ENCODE assay signal across 28 cellular contexts in the genomic region with DNA sequence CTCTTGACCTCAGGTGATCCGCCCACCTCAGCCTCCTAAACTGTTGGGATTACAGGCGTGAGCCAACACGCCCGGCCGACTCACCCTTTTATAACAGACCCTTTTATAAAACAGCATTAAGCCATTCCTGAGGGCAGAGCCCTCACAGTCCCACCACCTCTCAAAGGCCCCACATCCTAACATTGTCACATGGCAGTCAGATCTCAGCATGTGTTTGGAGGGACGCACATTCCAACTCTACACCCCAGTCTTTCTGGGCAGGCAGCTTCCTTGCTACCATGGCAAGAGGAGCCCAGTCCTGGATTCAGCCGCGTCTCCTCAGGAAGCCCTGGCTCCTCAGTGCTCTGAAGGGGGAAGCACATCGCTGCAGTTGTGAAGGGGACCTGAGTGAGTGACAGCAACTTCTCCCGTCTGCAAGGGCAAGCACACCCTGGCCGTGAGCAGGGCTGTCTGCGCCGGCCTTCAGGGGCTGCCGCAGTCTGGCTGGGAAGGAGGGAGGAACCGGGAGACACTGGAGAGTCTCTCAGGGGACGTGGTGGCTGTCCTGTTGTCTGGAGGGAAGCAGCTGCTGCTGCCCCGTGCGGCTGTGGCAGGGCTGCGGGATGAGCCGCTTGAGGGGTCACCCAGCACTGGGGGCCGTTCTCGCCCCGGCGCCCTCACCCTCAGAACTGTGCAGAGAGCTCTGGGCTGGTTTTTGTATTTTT. TPM values are rescaled to one million over a fixed set of nuclear protein-coding genes. Genes with fewer than 3 reads are reported as not detected.
DNase-seq lines count a peak whose midpoint lies in the region; ATAC-seq and TF ChIP-seq lines count a peak whose summit lies in the region.
"Had no signal": no experiment of that assay in that cellular context is flagged by ENCODE, and none has a peak within 500 bp of the region (broad histone marks: within the 10 kb centered on the region; RNA-seq: fewer than 3 reads in every experiment).

No MANE protein-coding gene starts in this region.

- H3K4me1 ChIP-seq in BLaER1 = peaks cover 49% of the 10 kb centered on the region
- H3K4me1 ChIP-seq in naive thymus-derived CD4-positive, alpha-beta T cell (ENCODE audit: control insufficient read depth in 2 of 2, insufficient read depth in 2 of 2, low read length in 2 of 2) = no peaks in the 10 kb centered on the region

- H3K4me3 Mint-ChIP-seq in IgD-negative memory B cell = no peak overlapping the region
- no peak overlapping the region for H3K4me3 Mint-ChIP-seq in WTC11
- H3K4me3 Mint-ChIP-seq in nephron progenitor cell = no peak overlapping the region
- no peak overlapping the region for H3K4me3 Mint-ChIP-seq in naive thymus-derived CD4-positive, alpha-beta T cell
- H3K4me3 Mint-ChIP-seq: activated naive CD4-positive, alpha-beta T cell treated with anti-CD3 and anti-CD28 coated beads for 36 hours; CD8-positive, alpha-beta memory T cell had no signal

- TF ChIP-seq CTCF in WTC11 (IDR thresholded peaks at IDR 0.05) (no peak), nephron progenitor cell (IDR thresholded peaks at IDR 0.05) (no peak)

- H3K27me3 Mint-ChIP-seq in IgD-negative memory B cell (no peaks in the 10 kb centered on the region), WTC11 (ENCODE audit: low read depth) (no peaks in the 10 kb centered on the region), nephron progenitor cell (ENCODE audit: low read depth, poor library complexity) (peaks cover 3% of the 10 kb centered on the region)
- no peaks in the 10 kb centered on the region for H3K27me3 Mint-ChIP-seq in naive thymus-derived CD4-positive, alpha-beta T cell
- H3K27me3 Mint-ChIP-seq: brain; CD8-positive, alpha-beta memory T cell had no signal

- H4K20me1 ChIP-seq in BLaER1 = peaks cover 100% of the 10 kb centered on the region

- H3K27ac Mint-ChIP-seq in IgD-negative memory B cell (peak overlapping the region in 2 of 3 donors; percentile 63 to 78), WTC11 (peak overlapping the region; percentile 66), nephron progenitor cell (peak overlapping the region; percentile 51)
- H3K27ac Mint-ChIP-seq in activated naive CD4-positive, alpha-beta T cell treated with anti-CD3 and anti-CD28 coated beads, Interleukin-2, amount 50 U/mL, for 72 hours = peak overlapping the region in 1 of 2 donors; percentile 37
- H3K27ac Mint-ChIP-seq in naive thymus-derived CD4-positive, alpha-beta T cell = no peak overlapping the region
- H3K27ac Mint-ChIP-seq: activated naive CD4-positive, alpha-beta T cell treated with anti-CD3 and anti-CD28 coated beads for 36 hours had no signal

- CTCF ChIA-PET in WTC11 (lab: Charles Lee) = interaction anchor here (0.6 kb wide), 1 partner anchor 36 kb away, joined by 3 read pairs; no protein-coding TSS in a partner anchor
- CTCF ChIA-PET in naive thymus-derived CD4-positive, alpha-beta T cell (lab: Charles Lee) = no interaction called here

- H3K36me3 Mint-ChIP-seq in IgD-negative memory B cell (peaks cover 2% of the 10 kb centered on the region), WTC11 (peaks cover 6% of the 10 kb centered on the region), nephron progenitor cell (ENCODE audit: low read depth) (peaks cover 25% of the 10 kb centered on the region)
- no peaks in the 10 kb centered on the region for H3K36me3 Mint-ChIP-seq in activated naive CD4-positive, alpha-beta T cell treated with anti-CD3 and anti-CD28 coated beads, Interleukin-2, amount 50 U/mL, for 72 hours
- peaks cover 0 to 34% (median 6%) of the 10 kb centered on the region in 5 donors for H3K36me3 Mint-ChIP-seq in naive thymus-derived CD4-positive, alpha-beta T cell

- H3K4me3 ChIP-seq in BLaER1 = peak overlapping the region; percentile 17; the same call in 1 of the 2 replicates
- no peak overlapping the region for H3K4me3 ChIP-seq in naive thymus-derived CD4-positive, alpha-beta T cell (ENCODE audit: low read length)
- H3K4me3 ChIP-seq: gastroesophageal sphincter, left lung, stomach, tibial artery had no signal

- H3K4me1 Mint-ChIP-seq in IgD-negative memory B cell (peaks cover 6 to 15% (median 8%) of the 10 kb centered on the region in 3 donors), WTC11 (peaks cover 4% of the 10 kb centered on the region; the same call in 1 of the 2 replicates), nephron progenitor cell (peaks cover 25% of the 10 kb centered on the region)
- H3K4me1 Mint-ChIP-seq in naive thymus-derived CD4-positive, alpha-beta T cell = peaks cover 0 to 37% (median 19%) of the 10 kb centered on the region in 7 donors

- H3K4me2 ChIP-seq in BLaER1 = peak overlapping the region; percentile 77

- no peaks in the 10 kb centered on the region for H3K27me3 ChIP-seq in BLaER1
- H3K27me3 ChIP-seq in naive thymus-derived CD4-positive, alpha-beta T cell (ENCODE audit: control insufficient read depth in 2 of 2, insufficient read depth in 2 of 2, low read length in 2 of 2) = no peaks in the 10 kb centered on the region
- H3K27me3 ChIP-seq: gastroesophageal sphincter, left lung, stomach, tibial artery had no signal

- no peak overlapping the region for H3K27ac ChIP-seq in BLaER1
- no peak overlapping the region for H3K27ac ChIP-seq in naive thymus-derived CD4-positive, alpha-beta T cell (ENCODE audit: low read depth, low read length)
- H3K27ac ChIP-seq: gastroesophageal sphincter, left lung, stomach, tibial artery had no signal

- no peak overlapping the region; the same call in 1 of the 2 replicates for H3K9ac ChIP-seq in BLaER1

- no peaks in the 10 kb centered on the region for H3K9me3 Mint-ChIP-seq in IgD-negative memory B cell
- H3K9me3 Mint-ChIP-seq in WTC11 = no peaks in the 10 kb centered on the region
- H3K9me3 Mint-ChIP-seq in nephron progenitor cell = no peaks in the 10 kb centered on the region
- H3K9me3 Mint-ChIP-seq in activated naive CD4-positive, alpha-beta T cell treated with anti-CD3 and anti-CD28 coated beads, Interleukin-2, amount 50 U/mL, for 72 hours = no peaks in the 10 kb centered on the region
- no peaks in the 10 kb centered on the region for H3K9me3 Mint-ChIP-seq in naive thymus-derived CD4-positive, alpha-beta T cell
- H3K9me3 Mint-ChIP-seq: activated naive CD4-positive, alpha-beta T cell treated with anti-CD3 and anti-CD28 coated beads for 36 hours; CD8-positive, alpha-beta memory T cell had no signal

- intact Hi-C loops in naive thymus-derived CD4-positive, alpha-beta T cell (cut with micrococcal nuclease) = no loop called here

- POLR2A ChIA-PET in WTC11 (lab: Charles Lee) = no interaction called here
- POLR2A ChIA-PET in naive thymus-derived CD4-positive, alpha-beta T cell (lab: Charles Lee) = no interaction called here

- peaks cover 40% of the 10 kb centered on the region for H3K36me3 ChIP-seq in BLaER1
- H3K36me3 ChIP-seq in naive thymus-derived CD4-positive, alpha-beta T cell (ENCODE audit: control insufficient read depth in 2 of 3, insufficient read depth in 3 of 3, low read length in 3 of 3) = peaks cover 0 to 42% (median 0%) of the 10 kb centered on the region in 3 experiments

- no peak for DNase-seq in WTC11 (ENCODE audit: low spot score)
- DNase-seq in nephron progenitor cell = no peak
- no peak for DNase-seq in HT-29 (ENCODE audit: low spot score)
- DNase-seq in activated naive CD4-positive, alpha-beta T cell treated with anti-CD3 and anti-CD28 coated beads, Interleukin-2, amount 50 U/mL, for 72 hours (ENCODE audit: low spot score in 2 of 2) = no peak
- no peak for DNase-seq in naive thymus-derived CD4-positive, alpha-beta T cell
- DNase-seq: activated CD4-positive, alpha-beta T cell treated with anti-CD3 and anti-CD28 coated beads, Interleukin-2, amount 50 U/mL, for 1 hour; activated naive CD4-positive, alpha-beta T cell treated with anti-CD3 and anti-CD28 coated beads for 36 hours; CD8-positive, alpha-beta memory T cell; cerebellar nuclear complex; DMS153; hypothalamus; NCI-H1105 treated with DMSO at 0.1 percent for 48 hours; NCI-H2081; NCI-H446 treated with DMSO at 0.1 percent for 48 hours; occipital lobe; Right ventricle myocardium superior; stomach; tibial artery had no signal

- no peaks in the 10 kb centered on the region for H3K9me3 ChIP-seq in BLaER1
- no peaks in the 10 kb centered on the region for H3K9me3 ChIP-seq in naive thymus-derived CD4-positive, alpha-beta T cell (ENCODE audit: control insufficient read depth in 2 of 3, low read length in 3 of 3)
- H3K9me3 ChIP-seq: gastroesophageal sphincter, left lung, stomach, tibial artery had no signal

- ATAC-seq in WTC11 (peak; percentile 38; the same call in 1 of the 2 replicates), HG02798 (IDR thresholded peaks at IDR 0.05; ENCODE audit: poor library complexity, unreplicated experiment) (no peak)
- no peak for ATAC-seq in activated naive CD4-positive, alpha-beta T cell treated with anti-CD3 and anti-CD28 coated beads, Interleukin-2, amount 50 U/mL, for 72 hours
- no peak for ATAC-seq in naive thymus-derived CD4-positive, alpha-beta T cell
- ATAC-seq: gastroesophageal sphincter, left lung had no signal

TF ChIP-seq in WTC11, 78 proteins besides CTCF, POLR2A, EP300 and RAD21 (continues in another document):
- TF ChIP-seq SP1 (CRISPR knock-in tag; conservative IDR thresholded peaks at IDR 0.05) (no peak), ELF4 (CRISPR knock-in tag; IDR thresholded peaks at IDR 0.05; ENCODE audit: low read depth) (no peak), MXD4 (CRISPR knock-in tag; IDR thresholded peaks at IDR 0.05; ENCODE audit: borderline replicate concordance) (no peak)

RNA-seq across cellular contexts. Expression of gene OSBPL2, which starts 15.9 kb away (rescaled TPM):
- polyA plus RNA-seq in IgD-negative memory B cell = 25.6 TPM
- 37.8 to 49.5 TPM (median 39.4 TPM) in 3 replicates for total RNA-seq in WTC11 (2021)
- total RNA-seq in HT-29 (2014; rRNA removed; shearing (Covaris generic)) = 44.9 and 49.8 TPM in 2 replicates
- 10 to 100 TPM; 30.0 to 49.5 TPM for total RNA-seq in activated naive CD4-positive, alpha-beta T cell treated with anti-CD3 and anti-CD28 coated beads, Interleukin-2, amount 50 U/mL, for 72 hours
- 10 to 100 TPM; 37.6 to 80.8 (median 69.3) TPM for total RNA-seq in naive thymus-derived CD4-positive, alpha-beta T cell
- polyA plus RNA-seq in naive thymus-derived CD4-positive, alpha-beta T cell = 10 to 100 TPM; 14.6 to 23.4 TPM

RNA-seq across cellular contexts. Expression of gene HRH3, which starts 34.1 kb away (rescaled TPM):
- not detected for polyA plus RNA-seq in IgD-negative memory B cell
- 2.9 to 3.4 TPM (median 3.3 TPM) in 3 replicates for total RNA-seq in WTC11 (2021)
- not detected in 2 replicates for total RNA-seq in HT-29 (2014; rRNA removed; shearing (Covaris generic))
- not detected for total RNA-seq in activated naive CD4-positive, alpha-beta T cell treated with anti-CD3 and anti-CD28 coated beads, Interleukin-2, amount 50 U/mL, for 72 hours
- not detected for total RNA-seq in naive thymus-derived CD4-positive, alpha-beta T cell
- not detected for polyA plus RNA-seq in naive thymus-derived CD4-positive, alpha-beta T cell
- total RNA-seq: activated naive CD4-positive, alpha-beta T cell treated with anti-CD3 and anti-CD28 coated beads for 36 hours; CD8-positive, alpha-beta memory T cell; endothelial cell of umbilical vein; fibroblast of lung; G401; gastroesophageal sphincter; left lung; mesenteric fat pad; Right ventricle myocardium superior; stomach had no signal
- polyA plus RNA-seq: CD8-positive, alpha-beta memory T cell; endothelial cell of umbilical vein; fibroblast of lung; stomach had no signal

RNA-seq across cellular contexts. Expression of gene ADRM1, which starts 48.6 kb away (rescaled TPM):
- 149 TPM for polyA plus RNA-seq in IgD-negative memory B cell
- total RNA-seq in WTC11 (2021) = 146 to 160 TPM (median 147 TPM) in 3 replicates
- 659 and 752 TPM in 2 replicates for total RNA-seq in HT-29 (2014; rRNA removed; shearing (Covaris generic))
- 10 to 100 TPM; 92.6 to 93.6 TPM for total RNA-seq in activated naive CD4-positive, alpha-beta T cell treated with anti-CD3 and anti-CD28 coated beads, Interleukin-2, amount 50 U/mL, for 72 hours
- total RNA-seq in naive thymus-derived CD4-positive, alpha-beta T cell = 100 to 1,000 TPM in 1 of 5 experiments, 10 to 100 TPM in 4; 51.3 to 117 (median 55.0) TPM
- polyA plus RNA-seq in naive thymus-derived CD4-positive, alpha-beta T cell = 10 to 100 TPM; 73.7 to 99.9 TPM

Comparison
In these comparisons a context has a peak if more than half of its experiments do, and no peak if none do; other contexts are left out.
1. H3K27ac Mint-ChIP-seq: peak in IgD-negative memory B cell (2 of 3), WTC11 (single experiment) and nephron progenitor cell (single experiment); none in naive thymus-derived CD4-positive, alpha-beta T cell (0 of 9).